17 cellular contexts compared by ENCODE assay signal in genomic region chr11:92455221-92455790, GRCh38.
DNase-seq lines count a peak whose midpoint lies in the region; TF ChIP-seq lines count a peak whose summit lies in the region.
"Had no signal": no experiment of that assay in that cellular context is flagged by ENCODE, and none has a peak within 500 bp of the region (broad histone marks: within the 10 kb centered on the region; RNA-seq: fewer than 3 reads in every experiment).

No MANE protein-coding gene starts in this region.

- no peak overlapping the region for H3K4me3 Mint-ChIP-seq in MCF 10A (ENCODE audit: unreplicated experiment)
- H3K4me3 Mint-ChIP-seq: CD14-positive monocyte; HFFc6; T-helper 1 cell treated with Interleukin-12 subunit alpha and Interleukin-12 subunit beta and Interleukin-4 antibody, amounts not matched to agents 30 μg/mL and 1 μg/mL, for 36 hours had no signal

- intact Hi-C loops in mammary epithelial cell (cut with micrococcal nuclease): no loop called here
- intact Hi-C loops in MCF 10A (cut with micrococcal nuclease): no loop called here

- H3K27ac ChIP-seq in mammary epithelial cell (ENCODE audit: insufficient read depth, low read depth, low read length): no peak overlapping the region
- H3K27ac ChIP-seq: KMS-11 had no signal

- in situ Hi-C loops in mammary epithelial cell (cut with MboI; ENCODE audit: low sequenced_read_pairs in 2 of 2): loop anchor here in 1 of 2 donors (25.0 kb wide), 1 partner anchor 93 kb away; no protein-coding TSS in a partner anchor

- BruUV-seq in mammary epithelial cell (replicated peaks; lab: Mats Ljungman, UMichigan): no TSS peak
- no TSS peak for BruUV-seq in MCF 10A (replicated peaks; lab: Mats Ljungman, UMichigan)

- POLR2A ChIA-PET in MCF 10A (lab: Yijun Ruan, JAX): no interaction called here

- no peak overlapping the region for H3K4me3 ChIP-seq in mammary epithelial cell (replicated peaks in 1 of 3; ENCODE audit: insufficient read depth in 1 of 3, low read depth in 2 of 3, low read length in 3 of 3)

- H3K36me3 Mint-ChIP-seq in MCF 10A (ENCODE audit: insufficient read depth, unreplicated experiment): no peaks in the 10 kb centered on the region
- H3K36me3 Mint-ChIP-seq: CD14-positive monocyte had no signal

- no peak overlapping the region for H3K9ac ChIP-seq in mammary epithelial cell (ENCODE audit: insufficient read depth, low read length)
- H3K9ac ChIP-seq: KMS-11 had no signal

- H3K27me3 Mint-ChIP-seq in MCF 10A (ENCODE audit: insufficient read depth, unreplicated experiment): no peaks in the 10 kb centered on the region

- peaks cover 12% of the 10 kb centered on the region for H3K4me1 Mint-ChIP-seq in MCF 10A (ENCODE audit: insufficient read depth, unreplicated experiment)
- H3K4me1 Mint-ChIP-seq: CD14-positive monocyte had no signal

- no peak overlapping the region for H3K4me2 ChIP-seq in mammary epithelial cell (ENCODE audit: insufficient read depth, low read depth, low read length)
- H3K4me2 ChIP-seq: KMS-11 had no signal

- CTCF ChIA-PET in mammary epithelial cell (lab: Charles Lee; ENCODE audit: low non-redundant PET) (no interaction called here), MCF 10A (lab: Yijun Ruan, JAX) (no interaction called here)

- no peaks in the 10 kb centered on the region for H3K36me3 ChIP-seq in mammary epithelial cell (ENCODE audit: insufficient read depth, low read length)

- H3K9me3 ChIP-seq in mammary epithelial cell (replicated peaks; ENCODE audit: insufficient read depth, low read length): no peaks in the 10 kb centered on the region

- peak; percentile 50 for DNase-seq in mammary epithelial cell
- no peak for DNase-seq in MCF 10A (ENCODE audit: unreplicated experiment)
- peak; percentile 41 to 43 for DNase-seq in NCI-H524 (lab: John Stamatoyannopoulos, UW)
- DNase-seq in SK-N-DZ (ENCODE audit: low spot score): peak; percentile 82
- no peak for DNase-seq in activated CD4-positive, alpha-beta T cell treated with anti-CD3 and anti-CD28 coated beads, Interleukin-2, amount 50 U/mL, for 1 hour
- no peak for DNase-seq in DMS 273 (lab: John Stamatoyannopoulos, UW; ENCODE audit: unreplicated experiment)
- DNase-seq in stimulated activated CD4-positive, alpha-beta T cell treated with anti-CD3 and anti-CD28 coated beads, Interleukin-1b, Interleukin-23, amount 100 ng/mL, for 48 hours: no peak
- DNase-seq: DMS153; EL; HFFc6; NCI-H1930; NCI-H345; NK-92 treated with Interleukin-12 subunit alpha and Interleukin-12 subunit beta, amount 100 ng/mL, for 24 hours; SHP77 treated with DMSO at 0.1 percent for 48 hours had no signal

- WGBS in mammary epithelial cell (ENCODE audit: low coverage, missing lambda C conversion rate): 66% methylated on average over 2 of the region's 2 CpGs

- no peaks in the 10 kb centered on the region for H4K20me1 ChIP-seq in mammary epithelial cell (ENCODE audit: insufficient read depth, low read length)

- no peaks in the 10 kb centered on the region for H3K79me2 ChIP-seq in mammary epithelial cell (ENCODE audit: insufficient read depth, low read length)

- no peaks in the 10 kb centered on the region for H3K27me3 ChIP-seq in mammary epithelial cell (ENCODE audit: insufficient read depth, low read length)

- H3K4me1 ChIP-seq in mammary epithelial cell (ENCODE audit: insufficient read depth, low read length): no peaks in the 10 kb centered on the region

- H2AFZ ChIP-seq in mammary epithelial cell (ENCODE audit: low read depth, low read length): no peak overlapping the region

- TF ChIP-seq CTCF in mammary epithelial cell (conservative IDR thresholded peaks at IDR 0.05 in 1 of 2, IDR thresholded peaks at IDR 0.05 in 1 of 2; ENCODE audit: extremely low read depth in 1 of 2, insufficient read depth in 1 of 2, low read depth in 1 of 2, low read length in 2 of 2) (no peak), MCF 10A (IDR thresholded peaks at IDR 0.05; ENCODE audit: unreplicated experiment) (no peak)

- H3K27ac Mint-ChIP-seq in MCF 10A (ENCODE audit: low read depth, unreplicated experiment): no peak overlapping the region
- H3K27ac Mint-ChIP-seq: CD14-positive monocyte; HFFc6; T-helper 1 cell treated with Interleukin-12 subunit alpha and Interleukin-12 subunit beta and Interleukin-4 antibody, amounts not matched to agents 30 μg/mL and 1 μg/mL, for 36 hours had no signal

- dilution Hi-C loops in mammary epithelial cell (cut with HindIII; ENCODE audit: low sequenced_read_pairs): no loop called here

- H3K9me3 Mint-ChIP-seq in MCF 10A (ENCODE audit: unreplicated experiment): no peaks in the 10 kb centered on the region

Comparison
In these comparisons a context has a peak if more than half of its experiments do, and no peak if none do; other contexts are left out.
1. DNase-seq: peak in mammary epithelial cell (single experiment), NCI-H524 (2 of 2) and SK-N-DZ (single experiment); none in MCF 10A (single experiment), activated CD4-positive, alpha-beta T cell treated with anti-CD3 and anti-CD28 coated beads, Interleukin-2, amount 50 U/mL, for 1 hour (single experiment), DMS 273 (single experiment) and stimulated activated CD4-positive, alpha-beta T cell treated with anti-CD3 and anti-CD28 coated beads, Interleukin-1b, Interleukin-23, amount 100 ng/mL, for 48 hours (single experiment).